Comparison of ENCODE assay signal across 8 cellular contexts in the genomic region with DNA sequence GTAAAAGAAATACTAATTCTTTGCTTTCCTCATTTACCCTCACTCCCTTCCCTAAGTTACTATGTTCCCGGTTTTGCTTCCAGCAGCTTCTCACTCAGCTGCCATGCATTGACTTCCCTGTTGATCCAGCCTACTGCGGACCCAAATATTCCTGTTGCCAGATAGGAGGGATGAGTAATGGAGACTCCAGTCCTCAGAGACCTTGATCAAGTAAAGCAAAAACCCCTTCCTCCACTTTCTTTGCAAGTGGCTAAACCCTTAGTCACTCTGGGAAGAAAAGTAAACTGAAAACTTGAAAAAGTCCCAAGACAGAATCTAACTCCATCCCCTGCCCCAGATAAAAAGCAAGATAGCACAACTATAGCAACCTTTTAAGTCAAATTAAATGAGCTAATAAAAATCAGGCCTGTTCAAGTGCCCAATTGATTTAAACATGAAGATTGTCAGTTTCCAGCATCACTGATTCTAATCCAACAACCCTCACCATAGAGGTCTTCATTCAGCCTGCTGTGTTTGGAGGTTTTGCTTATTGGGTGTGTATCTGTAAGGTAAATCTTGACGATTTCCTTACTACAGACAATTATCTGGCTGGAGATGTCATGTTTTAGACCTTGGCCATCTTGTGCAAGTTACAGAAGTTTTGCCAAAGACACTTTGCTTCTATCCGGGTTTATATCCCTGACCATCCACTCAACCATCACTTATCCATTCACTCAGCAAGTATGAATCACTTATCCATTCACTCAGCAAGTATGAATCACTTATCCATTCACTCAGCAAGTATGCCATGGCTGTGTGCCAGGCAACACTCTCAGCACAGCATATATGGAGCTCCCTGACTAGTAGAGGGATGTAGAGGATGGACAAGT. TPM values are rescaled to one million over a fixed set of nuclear protein-coding genes. Genes with fewer than 3 reads are reported as not detected.
DNase-seq lines count a peak whose midpoint lies in the region; TF ChIP-seq lines count a peak whose summit lies in the region.

No MANE protein-coding gene starts in this region.

- no peaks in the 10 kb centered on the region for H3K4me1 Mint-ChIP-seq in nephron progenitor cell

- H3K36me3 Mint-ChIP-seq in nephron progenitor cell (ENCODE audit: low read depth): no peaks in the 10 kb centered on the region

- TF ChIP-seq CTCF in choroid plexus epithelial cell (conservative IDR thresholded peaks at IDR 0.05; ENCODE audit: low read depth, low read length) (no peak), nephron progenitor cell (IDR thresholded peaks at IDR 0.05) (no peak)

- no peak overlapping the region for H3K4me3 ChIP-seq in choroid plexus epithelial cell (ENCODE audit: low read depth, low read length)

- H3K9me3 Mint-ChIP-seq in nephron progenitor cell: peaks cover 5% of the 10 kb centered on the region

- H3K27ac Mint-ChIP-seq in nephron progenitor cell: no peak overlapping the region

- H3K27me3 Mint-ChIP-seq in nephron progenitor cell (ENCODE audit: low read depth, poor library complexity): peaks cover 13% of the 10 kb centered on the region

- H3K4me3 Mint-ChIP-seq in nephron progenitor cell: no peak overlapping the region

- DNase-seq in COLO829 (ENCODE audit: low spot score): peak; percentile 42
- DNase-seq in NCI-H2029 (lab: John Stamatoyannopoulos, UW): peak; percentile 28
- DNase-seq in choroid plexus epithelial cell (ENCODE audit: low read depth): peak; percentile 98
- peak; percentile 75 for DNase-seq in mucosa of gallbladder (ENCODE audit: low spot score)
- DNase-seq in T-helper 2 cell: no peak
- no peak for DNase-seq in NCI-H128 (lab: John Stamatoyannopoulos, UW; ENCODE audit: unreplicated experiment)
- no peak for DNase-seq in NCI-H2227 (lab: John Stamatoyannopoulos, UW; ENCODE audit: unreplicated experiment)
- no peak for DNase-seq in nephron progenitor cell

RNA-seq across cellular contexts. Expression of gene FGFBP1, which starts 17.6 kb away (rescaled TPM):
- not detected for total RNA-seq in mucosa of gallbladder

RNA-seq across cellular contexts. Expression of gene FGFBP2, which starts 42.0 kb away (rescaled TPM):
- total RNA-seq in mucosa of gallbladder: 0.58 TPM

Comparison
In these comparisons a context has a peak if more than half of its experiments do, and no peak if none do; other contexts are left out.
1. DNase-seq: peak in COLO829 (single experiment), NCI-H2029 (single experiment), choroid plexus epithelial cell (single experiment) and mucosa of gallbladder (single experiment); none in T-helper 2 cell (0 of 5), NCI-H128 (single experiment), NCI-H2227 (single experiment) and nephron progenitor cell (single experiment).